In the genomic region with DNA sequence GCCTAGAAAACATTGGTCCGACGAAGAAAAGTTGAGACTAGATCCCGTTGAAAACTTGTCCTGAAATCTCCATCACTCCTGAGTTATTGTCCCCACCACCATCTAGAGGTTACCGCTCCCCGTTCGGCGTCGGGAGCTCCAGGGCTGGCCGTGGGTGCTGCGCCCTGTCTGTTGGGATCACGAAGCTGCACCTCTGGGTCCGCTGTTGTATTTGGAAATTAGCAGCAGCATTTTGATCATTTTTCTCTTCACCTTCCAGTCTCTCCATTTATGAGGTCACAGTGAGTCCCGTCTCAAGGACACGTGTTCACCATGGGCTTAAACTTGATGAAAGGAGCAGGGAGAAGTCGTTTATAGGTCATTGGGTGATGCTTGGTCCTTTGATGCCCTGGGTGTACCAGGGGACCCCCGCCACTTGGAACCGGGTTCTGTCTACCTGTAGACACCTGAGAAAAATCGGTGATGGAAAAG, we compare ENCODE assay signal across 8 cellular contexts. TPM values are rescaled to one million over a fixed set of nuclear protein-coding genes. Genes with fewer than 3 reads are reported as not detected.
DNase-seq lines count a peak whose midpoint lies in the region; ATAC-seq and TF ChIP-seq lines count a peak whose summit lies in the region.

No MANE protein-coding gene starts in this region.

- peak overlapping the region; percentile 97 for H3K4me3 ChIP-seq in DOHH2 (ENCODE audit: low read length)
- peak overlapping the region; percentile 84 for H3K4me3 ChIP-seq in OCI-LY3 (ENCODE audit: low read length)
- H3K4me3 ChIP-seq in endocrine pancreas (ENCODE audit: control insufficient read depth, insufficient read depth, low read length) = peak overlapping the region; percentile 77
- peak overlapping the region; percentile 80 to 99 for H3K4me3 ChIP-seq in neutrophil (ENCODE audit: low read depth in 1 of 2, low read length in 1 of 2)

- DNase-seq in omental fat pad (ENCODE audit: low spot score) (no peak), GM13976 (ENCODE audit: low spot score) (no peak), NCI-H2081 treated with DMSO at 0.1 percent for 48 hours (lab: John Stamatoyannopoulos, UW) (no peak)

- peak overlapping the region; percentile 97 for H3K9ac ChIP-seq in OCI-LY3 (ENCODE audit: low read length)
- peak overlapping the region; percentile 65 for H3K9ac ChIP-seq in endocrine pancreas (ENCODE audit: control insufficient read depth, insufficient read depth, low read length)

- H3K9me3 ChIP-seq in DOHH2 (ENCODE audit: control insufficient read depth, insufficient read depth, low read length) (no peaks in the 10 kb centered on the region), OCI-LY3 (ENCODE audit: insufficient read depth, low read length) (no peaks in the 10 kb centered on the region), endocrine pancreas (ENCODE audit: control insufficient read depth, low read length) (no peaks in the 10 kb centered on the region), neutrophil (no peaks in the 10 kb centered on the region)

- H3K27me3 ChIP-seq in DOHH2 (ENCODE audit: control insufficient read depth, low read length) (no peaks in the 10 kb centered on the region), OCI-LY3 (ENCODE audit: low read depth, low read length) (no peaks in the 10 kb centered on the region), endocrine pancreas (ENCODE audit: control insufficient read depth, insufficient read depth, low read length) (no peaks in the 10 kb centered on the region), neutrophil (no peaks in the 10 kb centered on the region)

- H3F3A ChIP-seq in DOHH2 (ENCODE audit: control insufficient read depth, insufficient read depth) = peaks cover 36% of the 10 kb centered on the region

- no peak for ATAC-seq in omental fat pad (ENCODE audit: low FRiP score)
- ATAC-seq in GM18502 (IDR thresholded peaks at IDR 0.05; ENCODE audit: poor library complexity, unreplicated experiment) = no peak

- peaks cover 56% of the 10 kb centered on the region for H3K4me1 ChIP-seq in DOHH2 (ENCODE audit: control insufficient read depth, low read length)
- H3K4me1 ChIP-seq in OCI-LY3 (ENCODE audit: low read length) = peaks cover 38% of the 10 kb centered on the region
- H3K4me1 ChIP-seq in endocrine pancreas (ENCODE audit: control insufficient read depth, insufficient read depth, low read length) = peaks cover 7% of the 10 kb centered on the region
- H3K4me1 ChIP-seq in neutrophil (ENCODE audit: control insufficient read depth in 1 of 2, insufficient read depth in 1 of 2, low read depth in 1 of 2, low read length in 1 of 2) = peaks cover 40 to 41% of the 10 kb centered on the region in 2 experiments

- 0 out of 2 replicates have a peak, but pooled peaks cover 3% of the 10 kb centered on the region for H4K20me1 ChIP-seq in DOHH2 (ENCODE audit: control insufficient read depth, insufficient read depth, low read depth, low read length)
- H4K20me1 ChIP-seq in OCI-LY3 (ENCODE audit: insufficient read depth, low read length) = peaks cover 15% of the 10 kb centered on the region

- H3K36me3 ChIP-seq in DOHH2 (ENCODE audit: control insufficient read depth, low read length) (peaks cover 63% of the 10 kb centered on the region), OCI-LY3 (replicated peaks; ENCODE audit: low read depth, low read length) (peaks cover 44% of the 10 kb centered on the region), endocrine pancreas (ENCODE audit: control insufficient read depth, insufficient read depth, low read length) (no peaks in the 10 kb centered on the region), neutrophil (peaks cover 9% of the 10 kb centered on the region)

- H2AFZ ChIP-seq in OCI-LY3 (ENCODE audit: low read depth, low read length) = no peak overlapping the region

- TF ChIP-seq CTCF in DOHH2 (IDR thresholded peaks at IDR 0.05; ENCODE audit: low read depth, low read length, poor library complexity, severe bottlenecking) = no peak
- TF ChIP-seq CTCF in OCI-LY3 (IDR thresholded peaks at IDR 0.05; ENCODE audit: low read depth, low read length) = no peak
- TF ChIP-seq CTCF in neutrophil (IDR thresholded peaks at IDR 0.05) = no peak
- no peak for TF ChIP-seq CTCF in omental fat pad (IDR thresholded peaks at IDR 0.05)
- no peak for TF ChIP-seq CTCF in GM13976 (IDR thresholded peaks at IDR 0.05; ENCODE audit: borderline replicate concordance, control extremely low read depth, extremely low read depth, insufficient read depth, missing control alignments)

- in situ Hi-C loops in GM13976 (cut with MboI; ENCODE audit: low sequenced_read_pairs, unreplicated experiment) = no loop called here

- H3K4me2 ChIP-seq in DOHH2 (ENCODE audit: low read length) (peak overlapping the region; percentile 74), OCI-LY3 (ENCODE audit: low read length) (peak overlapping the region; percentile 83)

- H3K27ac ChIP-seq in DOHH2 (ENCODE audit: low read depth, low read length) (peak overlapping the region; percentile 49), OCI-LY3 (ENCODE audit: low read length) (peak overlapping the region; percentile 52), neutrophil (peak overlapping the region; percentile 83)

- no peaks in the 10 kb centered on the region for H3K9me2 ChIP-seq in DOHH2 (replicated peaks; ENCODE audit: control insufficient read depth, low read length)

- H3K79me2 ChIP-seq in DOHH2 (ENCODE audit: control insufficient read depth, low read length) (peaks cover 67% of the 10 kb centered on the region), OCI-LY3 (ENCODE audit: low read length) (peaks cover 58% of the 10 kb centered on the region)

RNA-seq across cellular contexts. Expression of gene MANF, which starts 0.6 kb away (rescaled TPM):
- 10 to 100 TPM; 27.0 to 54.7 (median 39.4) TPM for total RNA-seq in omental fat pad

RNA-seq across cellular contexts. Expression of gene RBM15B, which starts 5.4 kb away (rescaled TPM):
- 10 to 100 TPM; 25.1 to 39.0 (median 27.8) TPM for total RNA-seq in omental fat pad
